22 cellular contexts compared by ENCODE assay signal in the genomic region with DNA sequence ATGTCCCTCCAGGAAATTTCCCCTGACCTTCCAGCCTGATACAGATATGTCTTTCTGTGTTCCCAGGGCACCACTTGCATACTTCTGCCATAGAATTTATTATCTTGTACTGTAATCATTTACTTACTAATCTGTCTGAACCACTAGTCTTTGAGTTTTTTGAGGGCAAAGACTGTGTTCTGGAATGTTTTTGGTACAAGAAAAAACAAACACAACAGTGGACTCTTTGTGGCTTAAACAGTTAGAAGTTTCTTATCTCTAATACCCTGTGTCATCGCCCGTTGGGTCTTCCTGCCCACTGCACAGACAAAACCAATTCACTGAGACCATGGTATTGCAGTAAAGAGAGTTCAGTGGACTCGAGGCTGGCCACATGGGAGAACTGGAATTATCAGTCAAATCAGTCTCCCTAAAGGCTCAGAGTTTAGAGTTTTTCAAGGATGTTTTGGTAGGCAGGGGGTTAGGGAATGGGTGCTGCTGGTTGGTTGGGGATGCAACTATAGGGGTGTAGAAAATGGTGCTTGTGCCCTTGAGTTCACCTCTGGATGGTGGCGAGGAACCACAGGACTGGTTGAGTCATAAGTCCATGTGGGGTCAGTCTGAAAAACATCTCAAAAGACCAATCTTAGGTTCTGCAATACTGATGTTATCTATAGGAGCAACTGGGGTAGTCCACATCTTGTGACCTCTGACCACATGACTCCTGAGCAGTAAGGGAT. TPM values are rescaled to one million over a fixed set of nuclear protein-coding genes. Genes with fewer than 3 reads are reported as not detected.
A peak's percentile ranks its signal among the peaks of the same experiment; 100 is the strongest.
DNase-seq lines count a peak whose midpoint lies in the region; ATAC-seq, FAIRE-seq and TF ChIP-seq lines count a peak whose summit lies in the region.
"Had no signal": no experiment of that assay in that cellular context is flagged by ENCODE, and none has a peak within 500 bp of the region (broad histone marks: within the 10 kb centered on the region; RNA-seq: fewer than 3 reads in every experiment).

No MANE protein-coding gene starts in this region.

- FAIRE-seq in K562 (lab: Jason Lieb, UNC): no peak
- FAIRE-seq: GM19239 had no signal

- POLR2A ChIA-PET in K562 (lab: Yijun Ruan, JAX): interaction anchor here (1.7 kb wide), 1 partner anchor 15 kb away, joined by 4 read pairs; no protein-coding TSS in a partner anchor

- H2AK5ac ChIP-seq in mesenchymal stem cell (ENCODE audit: low read length, severe bottlenecking): peak overlapping the region; percentile 26

- H2BK15ac ChIP-seq in mesenchymal stem cell (ENCODE audit: low read depth, poor library complexity, severe bottlenecking): no peak overlapping the region

- H3K9me3 ChIP-seq in K562 (replicated peaks; ENCODE audit: control insufficient read depth, insufficient read depth, low read depth, low read length) (peaks cover 18% of the 10 kb centered on the region), mesenchymal stem cell (ENCODE audit: control insufficient read depth, low read length) (no peaks in the 10 kb centered on the region), ovary (no peaks in the 10 kb centered on the region)
- H3K9me3 ChIP-seq: Peyer's patch had no signal

- H3K4me1 ChIP-seq in K562 (replicated peaks in 1 of 2; ENCODE audit: control insufficient read depth in 2 of 2, insufficient read depth in 2 of 2, low read length in 2 of 2): peaks cover 0 to 8% of the 10 kb centered on the region in 2 experiments; a peak in 2 of 5 replicates
- H3K4me1 ChIP-seq in mesenchymal stem cell (ENCODE audit: control insufficient read depth, insufficient read depth, low read depth, low read length): peaks cover 2% of the 10 kb centered on the region
- no peaks in the 10 kb centered on the region for H3K4me1 ChIP-seq in ovary (ENCODE audit: insufficient read depth)
- H3K4me1 ChIP-seq: Peyer's patch, SJCRH30 had no signal

- H3K4me3 ChIP-seq in NB4 (ENCODE audit: low read depth, low read length) (no peak overlapping the region), K562 (no peak overlapping the region), mesenchymal stem cell (ENCODE audit: insufficient read depth in 1 of 2, low read depth in 1 of 2, low read length in 2 of 2) (no peak overlapping the region), ovary (no peak overlapping the region)
- H3K4me3 ChIP-seq: BLaER1, heart right ventricle, Peyer's patch, SJCRH30 had no signal

- TF ChIP-seq CTCF in NB4 (IDR thresholded peaks at IDR 0.05; ENCODE audit: low read depth, low read length): no peak
- no peak for TF ChIP-seq CTCF in K562 (IDR thresholded peaks at IDR 0.05 in 2 of 3, conservative IDR thresholded peaks at IDR 0.05 in 1 of 3; ENCODE audit: insufficient read depth in 2 of 3, low read depth in 1 of 3, low read length in 3 of 3)
- TF ChIP-seq CTCF in ovary (IDR thresholded peaks at IDR 0.05): no peak

- peaks cover 5% of the 10 kb centered on the region; the same call in 1 of the 3 replicates for H3K36me3 ChIP-seq in K562 (ENCODE audit: control insufficient read depth, insufficient read depth, low read length)
- H3K36me3 ChIP-seq in mesenchymal stem cell (ENCODE audit: control insufficient read depth in 1 of 2, insufficient read depth in 2 of 2, low read depth in 1 of 2, low read length in 2 of 2): peaks cover 4 to 7% of the 10 kb centered on the region in 2 experiments
- no peaks in the 10 kb centered on the region for H3K36me3 ChIP-seq in ovary
- H3K36me3 ChIP-seq: BLaER1, Peyer's patch, SJCRH30 had no signal

- CTCF ChIA-PET in K562 (lab: Yijun Ruan, JAX; ENCODE audit: low intra/inter-chr PET ratio): no interaction called here

- no peak overlapping the region for H2BK5ac ChIP-seq in mesenchymal stem cell (ENCODE audit: low read depth, low read length, poor library complexity, severe bottlenecking)

- H3K4ac ChIP-seq in mesenchymal stem cell (ENCODE audit: low read depth in 1 of 2, low read length in 2 of 2): no peak overlapping the region

- H3K23ac ChIP-seq in mesenchymal stem cell (ENCODE audit: low read length in 2 of 2): no peak overlapping the region

- no TSS peak for BruUV-seq in K562 (replicated peaks; lab: Mats Ljungman, UMichigan)

- no peak for TF ChIP-seq POLR2A in NB4 (IDR thresholded peaks at IDR 0.05; ENCODE audit: extremely low read depth, insufficient read length)
- no peak for TF ChIP-seq POLR2A in K562 (conservative IDR thresholded peaks at IDR 0.05)
- TF ChIP-seq POLR2A in ovary (IDR thresholded peaks at IDR 0.05): no peak

- 49% methylated on average over 4 of the region's 4 CpGs for WGBS in K562 (ENCODE audit: insufficient coverage, low coverage, missing lambda C conversion rate)
- WGBS in mesenchymal stem cell: 78% methylated on average over 3 of the region's 4 CpGs
- 88 to 92% (median 90%) methylated on average over 4 of the region's 4 CpGs for WGBS in ovary, 3 donors

- no peak overlapping the region for H4K91ac ChIP-seq in mesenchymal stem cell (ENCODE audit: low read length)

- H3K27me3 ChIP-seq in K562 (ENCODE audit: control insufficient read depth in 2 of 2, insufficient read depth in 2 of 2, low read length in 2 of 2) (no peaks in the 10 kb centered on the region), mesenchymal stem cell (ENCODE audit: control insufficient read depth in 1 of 2, insufficient read depth in 1 of 2, low read length in 2 of 2) (no peaks in the 10 kb centered on the region), ovary (no peaks in the 10 kb centered on the region)
- H3K27me3 ChIP-seq: BLaER1, heart right ventricle, Peyer's patch, SJCRH30 had no signal

- no peak overlapping the region for H3K14ac ChIP-seq in mesenchymal stem cell (ENCODE audit: low read length in 2 of 2)

- no peak overlapping the region for H2BK120ac ChIP-seq in mesenchymal stem cell (ENCODE audit: low read depth, low read length)

- H3K9ac ChIP-seq in K562 (ENCODE audit: insufficient read depth in 1 of 2, low read depth in 2 of 2, low read length in 2 of 2) (no peak overlapping the region), mesenchymal stem cell (ENCODE audit: low read length) (no peak overlapping the region)
- H3K9ac ChIP-seq: BLaER1 had no signal

- no peak overlapping the region for H4K8ac ChIP-seq in mesenchymal stem cell (ENCODE audit: low read length)

- H3K27ac ChIP-seq in K562 (ENCODE audit: extremely low read depth, low read depth, low read length): peak overlapping the region; percentile 36; the same call in 1 of the 3 replicates
- H3K27ac ChIP-seq in mesenchymal stem cell (ENCODE audit: low read length, poor library complexity, severe bottlenecking): peak overlapping the region; percentile 18
- no peak overlapping the region for H3K27ac ChIP-seq in ovary
- H3K27ac ChIP-seq: BLaER1, heart right ventricle, Peyer's patch, SJCRH30 had no signal

- TF ChIP-seq RAD21 in K562 (CRISPR knock-in tag; conservative IDR thresholded peaks at IDR 0.05 in 1 of 2, IDR thresholded peaks at IDR 0.05 in 1 of 2): no peak

- no peak overlapping the region for H3K18ac ChIP-seq in mesenchymal stem cell (ENCODE audit: low read depth in 1 of 2, low read length in 2 of 2)

- DNase-seq in EH (ENCODE audit: low read depth) (peak; percentile 43), NB4 (ENCODE audit: low read depth) (peak; percentile 45), K562 (ENCODE audit: extremely low read depth in 1 of 4, low spot score in 3 of 4) (peak in 1 of 4 experiments; percentile 35), mesenchymal stem cell (no peak), SIG-M5 (lab: John Stamatoyannopoulos, UW) (no peak), DMS79 (lab: John Stamatoyannopoulos, UW) (no peak), ovary (no peak), NCI-H1092 treated with DMSO at 0.1 percent for 48 hours (lab: John Stamatoyannopoulos, UW) (no peak)
- DNase-seq: activated CD4-positive, alpha-beta T cell treated with anti-CD3 and anti-CD28 coated beads for 48 hours; activated CD8-positive, alpha-beta memory T cell treated with anti-CD3 and anti-CD28 coated beads, Interleukin-2, amount 10 ng/mL, durations not matched to agents 7 days and 5 days; heart right ventricle; naive thymus-derived CD4-positive, alpha-beta T cell; NCI-H2171; NCI-H510A treated with DMSO at 0.1 percent for 48 hours; Peyer's patch; SJCRH30; stimulated activated CD4-positive, alpha-beta T cell treated with anti-CD3 and anti-CD28 coated beads, Interleukin-4, amount 100 ng/mL, for 24 hours; stimulated activated naive CD8-positive, alpha-beta T cell treated with anti-CD3 and anti-CD28 coated beads, Interleukin-15, Interleukin-2, amounts not matched to agents 100 U/mL and 50 U/mL, for 24 hours had no signal

- H3K79me1 ChIP-seq in mesenchymal stem cell (replicated peaks; ENCODE audit: low read length, poor library complexity, severe bottlenecking): peaks cover 28% of the 10 kb centered on the region

- no peak for TF ChIP-seq EP300 in K562 (IDR thresholded peaks at IDR 0.05; ENCODE audit: low read length)
- TF ChIP-seq EP300 in ovary (IDR thresholded peaks at IDR 0.05): no peak

- H2AFZ ChIP-seq in K562 (ENCODE audit: low read depth, low read length): no peak overlapping the region
- H2AFZ ChIP-seq in mesenchymal stem cell (ENCODE audit: low read depth, low read length): no peak overlapping the region

- H4K20me1 ChIP-seq in K562 (replicated peaks; ENCODE audit: control insufficient read depth, insufficient read depth, low read length): no peaks in the 10 kb centered on the region
- H4K20me1 ChIP-seq: BLaER1 had no signal

- intact Hi-C loops in K562 (cut with micrococcal nuclease) (no loop called here), ovary (cut with DNase I) (no loop called here)

- H3K4me2 ChIP-seq in K562 (ENCODE audit: insufficient read depth, low read length) (no peak overlapping the region), mesenchymal stem cell (ENCODE audit: low read length, poor library complexity, severe bottlenecking) (peak overlapping the region; percentile 29)
- H3K4me2 ChIP-seq: BLaER1 had no signal

- peaks cover 41% of the 10 kb centered on the region for H3K79me2 ChIP-seq in K562 (ENCODE audit: control insufficient read depth, insufficient read depth, low read length)

- in situ Hi-C loops in K562 (cut with MboI): no loop called here

- no peak for ATAC-seq in K562
- ATAC-seq: activated CD8-positive, alpha-beta memory T cell treated with anti-CD3 and anti-CD28 coated beads, Interleukin-2, amount 10 ng/mL, durations not matched to agents 7 days and 5 days; HCT116; heart right ventricle; left lobe of liver; naive thymus-derived CD4-positive, alpha-beta T cell; stimulated activated naive CD8-positive, alpha-beta T cell treated with anti-CD3 and anti-CD28 coated beads, Interleukin-15, Interleukin-2, amounts not matched to agents 100 U/mL and 50 U/mL, for 24 hours had no signal

- H3K9me1 ChIP-seq in K562 (ENCODE audit: control insufficient read depth, insufficient read depth, low read length): no peaks in the 10 kb centered on the region

- H2BK12ac ChIP-seq in mesenchymal stem cell (ENCODE audit: low read length in 2 of 2): no peak overlapping the region

RNA-seq across cellular contexts. Expression of a gene that starts 20.3 kb away (rescaled TPM):
- 8.4 and 11.1 TPM in 2 replicates for total RNA-seq in K562 (2011; cell fraction: chromatin; rRNA removed; ENCODE audit: low replicate concordance)
- 7.0 and 9.2 TPM in 2 replicates for total RNA-seq in K562 (2011; cell fraction: nucleolus; rRNA removed)
- total RNA-seq in K562 (2011; cell fraction: nucleoplasm; rRNA removed): 10.0 and 20.5 TPM in 2 replicates
- total RNA-seq in K562 (2014; rRNA removed): 32.6 and 38.2 TPM in 2 replicates
- total RNA-seq in K562 (2014; rRNA removed; fragmentation: Illumina TruSeq; extraction: Trizol): 38.4 and 42.0 TPM in 2 replicates
- 58.1 and 65.6 TPM in 2 replicates for total RNA-seq in K562 (2015; rRNA removed; fragmentation: Illumina TruSeq; extraction: Trizol)
- 30.9 and 31.6 TPM in 2 replicates for total RNA-seq in K562 (2021)
- 53.5 and 64.2 TPM in 2 replicates for polyA plus RNA-seq in K562 (2011; rRNA removed)
- polyA plus RNA-seq in K562 (2011; cell fraction: cytosol; rRNA removed): 26.9 and 46.9 TPM in 2 replicates
- 11.6 and 15.0 TPM in 2 replicates for polyA plus RNA-seq in K562 (2011; cell fraction: nucleus; rRNA removed)
- polyA plus RNA-seq in K562 (2012): 67.0 TPM in 2 replicates
- 48.1 and 56.8 TPM in 2 replicates for polyA plus RNA-seq in K562 (2014; fragmentation: Illumina TruSeq; extraction: Trizol)
- polyA plus RNA-seq in K562 (2014; fragmentation: Nextera tagmentation; extraction: Ambion mirVana): 10 to 100 TPM; 14.8 to 29.9 TPM
- 41.1 and 46.6 TPM in 2 replicates for polyA plus RNA-seq in K562 (2014; rRNA removed)
- polyA minus RNA-seq in K562 (2011; rRNA and poly(A)+ RNA removed): 38.1 and 47.9 TPM in 2 replicates
- 17.7 and 19.5 TPM in 2 replicates for polyA minus RNA-seq in K562 (2011; cell fraction: cytosol; rRNA and poly(A)+ RNA removed)
- 7.8 and 12.8 TPM in 2 replicates for polyA minus RNA-seq in K562 (2011; cell fraction: nucleus; rRNA and poly(A)+ RNA removed)
- 50.6 TPM for polyA plus RNA-seq in mesenchymal stem cell (2013, experiment 1 of 2)
- 51.3 TPM for polyA plus RNA-seq in mesenchymal stem cell (2013, experiment 2 of 2)
- 10 to 100 TPM; 18.2 to 41.2 (median 32.5) TPM for total RNA-seq in ovary
- polyA plus RNA-seq in ovary: 10 to 100 TPM; 45.1 to 92.7 TPM

RNA-seq across cellular contexts. Expression of a gene that starts 49.7 kb away (rescaled TPM):
- 24.9 and 37.8 TPM in 2 replicates for total RNA-seq in K562 (2011; cell fraction: chromatin; rRNA removed; ENCODE audit: low replicate concordance)
- total RNA-seq in K562 (2011; cell fraction: nucleolus; rRNA removed): 22.9 and 35.9 TPM in 2 replicates
- total RNA-seq in K562 (2011; cell fraction: nucleoplasm; rRNA removed): 26.7 and 29.2 TPM in 2 replicates
- total RNA-seq in K562 (2014; rRNA removed) (17.8 and 26.9 TPM in 2 replicates), K562 (2014; rRNA removed; fragmentation: Illumina TruSeq; extraction: Trizol) (11.2 TPM in 2 replicates), K562 (2015; rRNA removed; fragmentation: Illumina TruSeq; extraction: Trizol) (11.5 and 11.6 TPM in 2 replicates), K562 (2021) (26.3 and 27.3 TPM in 2 replicates), ovary (10 to 100 TPM; 10.9 to 26.0 (median 14.5) TPM)
- polyA plus RNA-seq in K562 (2011; rRNA removed) (8.7 and 12.1 TPM in 2 replicates), K562 (2014; fragmentation: Illumina TruSeq; extraction: Trizol) (23.4 and 28.2 TPM in 2 replicates), K562 (2014; fragmentation: Nextera tagmentation; extraction: Ambion mirVana) (1 to 10 TPM; 2.9 to 3.2 TPM), K562 (2014; rRNA removed) (12.0 and 14.6 TPM in 2 replicates), ovary (10 to 100 TPM in 1 of 2 donors, 1 to 10 TPM in 1; 6.4 to 22.6 TPM)
- 10.8 and 16.1 TPM in 2 replicates for polyA plus RNA-seq in K562 (2011; cell fraction: cytosol; rRNA removed)
- 19.2 and 23.5 TPM in 2 replicates for polyA plus RNA-seq in K562 (2011; cell fraction: nucleus; rRNA removed)
- 22.9 and 28.1 TPM in 2 replicates for polyA plus RNA-seq in K562 (2012)
- 8.3 and 8.6 TPM in 2 replicates for polyA minus RNA-seq in K562 (2011; rRNA and poly(A)+ RNA removed)
- polyA minus RNA-seq in K562 (2011; cell fraction: cytosol; rRNA and poly(A)+ RNA removed): 7.0 and 8.9 TPM in 2 replicates
- polyA minus RNA-seq in K562 (2011; cell fraction: nucleus; rRNA and poly(A)+ RNA removed): 9.2 and 13.6 TPM in 2 replicates
- 24.4 TPM for polyA plus RNA-seq in mesenchymal stem cell (2013, experiment 1 of 2)
- polyA plus RNA-seq in mesenchymal stem cell (2013, experiment 2 of 2): 24.2 TPM

Comparison
In these comparisons a context has a peak if more than half of its experiments do, and no peak if none do; other contexts are left out.
1. DNase-seq: peak in EH (single experiment) and NB4 (single experiment); none in mesenchymal stem cell (single experiment), SIG-M5 (single experiment), DMS79 (single experiment), ovary (0 of 5) and NCI-H1092 treated with DMSO at 0.1 percent for 48 hours (single experiment).
2. H3K27ac ChIP-seq: peak in K562 (single experiment) and mesenchymal stem cell (single experiment); none in ovary (0 of 2).